1 cellular context compared by ENCODE assay signal in genomic region chr5:177455036-177455660, GRCh38.
TF ChIP-seq lines count a peak whose summit lies in the region.

No MANE protein-coding gene starts in this region.

TF ChIP-seq in K562, 482 proteins besides CTCF, POLR2A, EP300 and RAD21 (continued from another document and continues in another):
- TF ChIP-seq ZNF592 (IDR thresholded peaks at IDR 0.05) (peak; percentile 57), SP1 (CRISPR knock-in tag; IDR thresholded peaks at IDR 0.05) (peak; percentile 89), PRPF4 (IDR thresholded peaks at IDR 0.05; ENCODE audit: insufficient read depth, low read depth, low read length, poor library complexity, severe bottlenecking) (no peak), RBM22 (IDR thresholded peaks at IDR 0.05; ENCODE audit: low read depth, low read length, poor library complexity, severe bottlenecking) (peak; percentile 95), DMBX1 (CRISPR knock-in tag; IDR thresholded peaks at IDR 0.05; ENCODE audit: borderline replicate concordance) (0 out of 2 replicates have a peak, but pooled peaks have one; percentile 68), AFF4 (CRISPR knock-in tag; IDR thresholded peaks at IDR 0.05) (peak; percentile 21; the same call in 1 of the 2 replicates), MAZ (CRISPR knock-in tag; conservative IDR thresholded peaks at IDR 0.05 in 1 of 2, IDR thresholded peaks at IDR 0.05 in 1 of 2) (peak; percentile 64 to 84), SMARCE1 (IDR thresholded peaks at IDR 0.05) (no peak), HDAC2 (IDR thresholded peaks at IDR 0.05) (0 out of 2 replicates have a peak, but pooled peaks have one; percentile 5), GABPA (tag; conservative IDR thresholded peaks at IDR 0.05; ENCODE audit: low read depth) (peak; percentile 90), ZNF395 (CRISPR knock-in tag; IDR thresholded peaks at IDR 0.05) (no peak), MYNN (IDR thresholded peaks at IDR 0.05) (peak; percentile 64; the same call in 1 of the 2 replicates), MYNN (CRISPR knock-in tag; IDR thresholded peaks at IDR 0.05) (no peak), NFE2 (IDR thresholded peaks at IDR 0.05; ENCODE audit: low read depth) (peak; percentile 14; the same call in 1 of the 2 replicates), ATF7 (IDR thresholded peaks at IDR 0.05) (peak; percentile 29), JUN (IDR thresholded peaks at IDR 0.05; ENCODE audit: borderline replicate concordance, low read depth, low read length) (peak; percentile 26; the same call in 1 of the 2 replicates), JUN (CRISPR knock-in tag; IDR thresholded peaks at IDR 0.05; ENCODE audit: borderline replicate concordance) (no peak), RBFOX2 (IDR thresholded peaks at IDR 0.05; ENCODE audit: low read depth, low read length) (peak; percentile 85), MTA3 (IDR thresholded peaks at IDR 0.05; ENCODE audit: borderline replicate concordance) (peak; percentile 79; the same call in 1 of the 2 replicates), ZBTB1 (CRISPR knock-in tag; IDR thresholded peaks at IDR 0.05; ENCODE audit: borderline replicate concordance, low read depth) (peak; percentile 98), ELF1 (tag; IDR thresholded peaks at IDR 0.05) (peak; percentile 54; the same call in 1 of the 2 replicates), BCOR (IDR thresholded peaks at IDR 0.05) (no peak), FOXM1 (IDR thresholded peaks at IDR 0.05; ENCODE audit: low read depth) (no peak), FOXM1 (CRISPR knock-in tag; IDR thresholded peaks at IDR 0.05; ENCODE audit: low read depth) (peak; percentile 93; the same call in 1 of the 2 replicates), SMC3 (conservative IDR thresholded peaks at IDR 0.05; ENCODE audit: insufficient read depth, low read depth, low read length) (peak; percentile 42; the same call in 1 of the 2 replicates), ZBTB7A (IDR thresholded peaks at IDR 0.05; ENCODE audit: borderline replicate concordance, control insufficient read depth, low read depth, low read length) (peak; percentile 75), RERE (CRISPR knock-in tag; IDR thresholded peaks at IDR 0.05; ENCODE audit: borderline replicate concordance) (no peak), NFRKB (IDR thresholded peaks at IDR 0.05; ENCODE audit: low read depth) (no peak), CTCFL (IDR thresholded peaks at IDR 0.05; ENCODE audit: borderline replicate concordance, insufficient read depth, low read depth, low read length, poor library complexity, severe bottlenecking) (peak; percentile 99), NR3C1 (CRISPR knock-in tag; IDR thresholded peaks at IDR 0.05) (peak; percentile 69), FOXA3 (CRISPR knock-in tag; conservative IDR thresholded peaks at IDR 0.05 in 1 of 2, IDR thresholded peaks at IDR 0.05 in 1 of 2) (peak in 1 of 2 experiments; percentile 24; a peak in 1 of 4 replicates), CCNT2 (IDR thresholded peaks at IDR 0.05; ENCODE audit: borderline replicate concordance, extremely low read depth, insufficient read length, low read depth, low read length) (peak; percentile 65), ARID1B (IDR thresholded peaks at IDR 0.05) (no peak), CEBPB (tag; IDR thresholded peaks at IDR 0.05) (no peak), CREM (IDR thresholded peaks at IDR 0.05; ENCODE audit: low read depth) (peak; percentile 63; the same call in 1 of the 2 replicates), ATF1 (CRISPR knock-in tag; IDR thresholded peaks at IDR 0.05) (no peak), ATF1 (tag; IDR thresholded peaks at IDR 0.05) (no peak), U2AF1 (optimal IDR thresholded peaks at IDR 0.05; ENCODE audit: low read depth, low read length) (peak; percentile 36), ETS2 (tag; IDR thresholded peaks at IDR 0.05; ENCODE audit: borderline replicate concordance, poor library complexity, severe bottlenecking) (peak; percentile 49), MYC (IDR thresholded peaks at IDR 0.05; ENCODE audit: low read depth, low read length) (peak; percentile 84), MYC (CRISPR knock-in tag; IDR thresholded peaks at IDR 0.05; ENCODE audit: borderline replicate concordance, low read depth) (no peak), MXD1 (CRISPR knock-in tag; IDR thresholded peaks at IDR 0.05; ENCODE audit: borderline replicate concordance, poor library complexity, severe bottlenecking) (peak; percentile 60), POLR2G (IDR thresholded peaks at IDR 0.05; ENCODE audit: low read depth, low read length) (peak; percentile 90), SUPT5H (IDR thresholded peaks at IDR 0.05) (peak; percentile 60; the same call in 1 of the 2 replicates), ESRRA (IDR thresholded peaks at IDR 0.05; ENCODE audit: borderline replicate concordance, low read depth) (peak; percentile 80), NFYB (IDR thresholded peaks at IDR 0.05; ENCODE audit: extremely low read depth, insufficient read length) (no peak), POLR2AphosphoS5 (IDR thresholded peaks at IDR 0.05; ENCODE audit: control insufficient read depth, insufficient read depth, low read depth, low read length) (0 out of 2 replicates have a peak, but pooled peaks have one; percentile 34), KDM1A (IDR thresholded peaks at IDR 0.05) (no peak), RB1 (IDR thresholded peaks at IDR 0.05; ENCODE audit: low read depth) (peak; percentile 89; the same call in 1 of the 2 replicates), HMGN3 (IDR thresholded peaks at IDR 0.05; ENCODE audit: borderline replicate concordance, extremely low read depth, insufficient read length, low read depth, low read length) (peak; percentile 20)
